22 cellular contexts compared by ENCODE assay signal in genomic region chr20:5570031-5570430, GRCh38. TPM values are rescaled to one million over a fixed set of nuclear protein-coding genes. Genes with fewer than 3 reads are reported as not detected.
DNase-seq lines count a peak whose midpoint lies in the region; ATAC-seq, FAIRE-seq and TF ChIP-seq lines count a peak whose summit lies in the region.
"Had no signal": no experiment of that assay in that cellular context is flagged by ENCODE, and none has a peak within 500 bp of the region (broad histone marks: within the 10 kb centered on the region; RNA-seq: fewer than 3 reads in every experiment).

No MANE protein-coding gene starts in this region.

- no peak for TF ChIP-seq CTCF in DOHH2 (IDR thresholded peaks at IDR 0.05; ENCODE audit: low read depth, low read length, poor library complexity, severe bottlenecking)

- peak overlapping the region; percentile 71 for H3K4me2 ChIP-seq in DOHH2 (ENCODE audit: low read length)
- H3K4me2 ChIP-seq: A549 had no signal

- H3F3A ChIP-seq in DOHH2 (ENCODE audit: control insufficient read depth, insufficient read depth): peaks cover 27% of the 10 kb centered on the region

- POLR2A ChIA-PET in activated CD4-positive, alpha-beta T cell treated with anti-CD3 and anti-CD28 coated beads, Interleukin-2, amount 10 ng/mL, durations not matched to agents 7 days and 5 days (lab: Charles Lee): no interaction called here

- H3K36me3 Mint-ChIP-seq in activated CD4-positive, alpha-beta T cell treated with anti-CD3 and anti-CD28 coated beads, Interleukin-2, amount 10 ng/mL, durations not matched to agents 7 days and 5 days (ENCODE audit: low read depth): peaks cover 47% of the 10 kb centered on the region
- H3K36me3 Mint-ChIP-seq in dendritic cell treated with granulocyte-macrophage colony-stimulating factor and Interleukin-4, amounts not matched to agents 40 ng/mL and 50 ng/mL, for 4 days (ENCODE audit: low read depth): peaks cover 81% of the 10 kb centered on the region

- H3K27ac ChIP-seq in DOHH2 (ENCODE audit: low read depth, low read length) (peak overlapping the region; percentile 63), small intestine (ENCODE audit: low read depth in 1 of 2, low read length in 1 of 2) (peak overlapping the region in 1 of 2 donors; percentile 11)
- H3K27ac ChIP-seq: brain microvascular endothelial cell, GM23248, tibial nerve had no signal

- peaks cover 94% of the 10 kb centered on the region for H3K36me3 ChIP-seq in DOHH2 (ENCODE audit: control insufficient read depth, low read length)
- H3K36me3 ChIP-seq in small intestine (ENCODE audit: control insufficient read depth in 2 of 2, insufficient read depth in 2 of 2, low read length in 2 of 2): peaks cover 14 to 16% of the 10 kb centered on the region in 2 donors

- WGBS in small intestine, 3 donors: 30 to 61% (median 47%) methylated on average over 4 of the region's 4 CpGs

- intact Hi-C loops in dendritic cell treated with granulocyte-macrophage colony-stimulating factor and Interleukin-4, amounts not matched to agents 40 ng/mL and 50 ng/mL, for 4 days (cut with micrococcal nuclease): no loop called here

- no peaks in the 10 kb centered on the region for H3K27me3 Mint-ChIP-seq in activated CD4-positive, alpha-beta T cell treated with anti-CD3 and anti-CD28 coated beads, Interleukin-2, amount 10 ng/mL, durations not matched to agents 7 days and 5 days
- H3K27me3 Mint-ChIP-seq in dendritic cell treated with granulocyte-macrophage colony-stimulating factor and Interleukin-4, amounts not matched to agents 40 ng/mL and 50 ng/mL, for 4 days: no peaks in the 10 kb centered on the region

- H3K27ac Mint-ChIP-seq in activated CD4-positive, alpha-beta T cell treated with anti-CD3 and anti-CD28 coated beads, Interleukin-2, amount 10 ng/mL, durations not matched to agents 7 days and 5 days: peak overlapping the region; percentile 83
- peak overlapping the region; percentile 83 for H3K27ac Mint-ChIP-seq in dendritic cell treated with granulocyte-macrophage colony-stimulating factor and Interleukin-4, amounts not matched to agents 40 ng/mL and 50 ng/mL, for 4 days

- peak overlapping the region; percentile 53 for H3K4me3 Mint-ChIP-seq in activated CD4-positive, alpha-beta T cell treated with anti-CD3 and anti-CD28 coated beads, Interleukin-2, amount 10 ng/mL, durations not matched to agents 7 days and 5 days
- H3K4me3 Mint-ChIP-seq in dendritic cell treated with granulocyte-macrophage colony-stimulating factor and Interleukin-4, amounts not matched to agents 40 ng/mL and 50 ng/mL, for 4 days: peak overlapping the region; percentile 57

- H3K4me1 ChIP-seq in DOHH2 (ENCODE audit: control insufficient read depth, low read length) (peaks cover 36% of the 10 kb centered on the region), small intestine (ENCODE audit: control insufficient read depth in 2 of 2, insufficient read depth in 1 of 2, low read depth in 1 of 2, low read length in 1 of 2) (peaks cover 0 to 3% of the 10 kb centered on the region in 2 donors)
- H3K4me1 ChIP-seq: BE2C, tibial nerve had no signal

- ATAC-seq in esophagus mucosa (no peak), HG03432 (IDR thresholded peaks at IDR 0.05; ENCODE audit: unreplicated experiment) (no peak)

- CTCF ChIA-PET in activated CD4-positive, alpha-beta T cell treated with anti-CD3 and anti-CD28 coated beads, Interleukin-2, amount 10 ng/mL, durations not matched to agents 7 days and 5 days (lab: Charles Lee): interaction anchor here (0.6 to 2.8 kb wide), 8 partner anchors 10 to 222 kb away, joined by 3 to 12 read pairs (median 3); no protein-coding TSS in a partner anchor

- H3K4me1 Mint-ChIP-seq in activated CD4-positive, alpha-beta T cell treated with anti-CD3 and anti-CD28 coated beads, Interleukin-2, amount 10 ng/mL, durations not matched to agents 7 days and 5 days: peaks cover 35% of the 10 kb centered on the region
- H3K4me1 Mint-ChIP-seq in dendritic cell treated with granulocyte-macrophage colony-stimulating factor and Interleukin-4, amounts not matched to agents 40 ng/mL and 50 ng/mL, for 4 days (ENCODE audit: low read depth): peaks cover 30% of the 10 kb centered on the region

- no peak for DNase-seq in activated CD4-positive, alpha-beta T cell treated with anti-CD3 and anti-CD28 coated beads, Interleukin-2, amount 10 ng/mL, durations not matched to agents 7 days and 5 days
- no peak for DNase-seq in activated CD4-positive, alpha-beta T cell treated with anti-CD3 and anti-CD28 coated beads for 48 hours
- DNase-seq in small intestine (peak; percentile 60), T1000 (lab: John Stamatoyannopoulos, UW) (no peak)
- DNase-seq: BE2C; brain microvascular endothelial cell; GM23248; NCI-H1048; NCI-H2029; NCI-H2227 treated with DMSO at 0.1 percent for 48 hours; NCI-H748 treated with DMSO at 0.1 percent for 48 hours; retina; stimulated activated CD4-positive, alpha-beta T cell treated with anti-CD3 and anti-CD28 coated beads, Interleukin-12 subunit alpha, Interleukin-12 subunit beta, amount 100 ng/mL, for 4 hours; stimulated activated CD4-positive, alpha-beta T cell treated with anti-CD3 and anti-CD28 coated beads, Interleukin-4, amount 100 ng/mL, for 4 hours; stomach had no signal

- H3K9me3 ChIP-seq in DOHH2 (ENCODE audit: control insufficient read depth, insufficient read depth, low read length): no peaks in the 10 kb centered on the region
- H3K9me3 ChIP-seq in small intestine (ENCODE audit: control insufficient read depth, low read depth): no peaks in the 10 kb centered on the region
- H3K9me3 ChIP-seq: A549, BE2C, stomach, tibial nerve had no signal

- H3K9me2 ChIP-seq in DOHH2 (replicated peaks; ENCODE audit: control insufficient read depth, low read length): no peaks in the 10 kb centered on the region

- H4K20me1 ChIP-seq in DOHH2 (ENCODE audit: control insufficient read depth, insufficient read depth, low read depth, low read length): peaks cover 5% of the 10 kb centered on the region; the same call in 1 of the 2 replicates

- peaks cover 22% of the 10 kb centered on the region for H3K79me2 ChIP-seq in DOHH2 (ENCODE audit: control insufficient read depth, low read length)

- H3K27me3 ChIP-seq in DOHH2 (ENCODE audit: control insufficient read depth, low read length): no peaks in the 10 kb centered on the region
- no peaks in the 10 kb centered on the region for H3K27me3 ChIP-seq in small intestine (ENCODE audit: control insufficient read depth in 2 of 2, insufficient read depth in 2 of 2, low read length in 2 of 2)
- H3K27me3 ChIP-seq: BE2C, brain microvascular endothelial cell, stomach, tibial nerve had no signal

- H3K4me3 ChIP-seq in DOHH2 (ENCODE audit: low read length) (peak overlapping the region; percentile 43), small intestine (ENCODE audit: low read depth in 1 of 2, low read length in 2 of 2) (no peak overlapping the region)
- H3K4me3 ChIP-seq: A549, GM23248, stomach, tibial nerve had no signal

- no peak for FAIRE-seq in small intestine (lab: Jason Lieb, UNC)
- FAIRE-seq: keratinocyte had no signal

- H3K9me3 Mint-ChIP-seq in activated CD4-positive, alpha-beta T cell treated with anti-CD3 and anti-CD28 coated beads, Interleukin-2, amount 10 ng/mL, durations not matched to agents 7 days and 5 days: no peaks in the 10 kb centered on the region
- no peaks in the 10 kb centered on the region for H3K9me3 Mint-ChIP-seq in dendritic cell treated with granulocyte-macrophage colony-stimulating factor and Interleukin-4, amounts not matched to agents 40 ng/mL and 50 ng/mL, for 4 days

RNA-seq across cellular contexts. Expression of gene GPCPD1, which starts 40.8 kb away (rescaled TPM):
- total RNA-seq in activated CD4-positive, alpha-beta T cell treated with anti-CD3 and anti-CD28 coated beads, Interleukin-2, amount 10 ng/mL, durations not matched to agents 7 days and 5 days: 10 to 100 TPM; 26.1 to 33.0 TPM
- 10 to 100 TPM in 2 of 3 donors, 1 to 10 TPM in 1; 9.5 to 29.1 (median 11.1) TPM for polyA plus RNA-seq in small intestine
- 32.6 TPM for total RNA-seq in esophagus mucosa
